Comparison of ENCODE assay signal across 9 cellular contexts in the genomic region with DNA sequence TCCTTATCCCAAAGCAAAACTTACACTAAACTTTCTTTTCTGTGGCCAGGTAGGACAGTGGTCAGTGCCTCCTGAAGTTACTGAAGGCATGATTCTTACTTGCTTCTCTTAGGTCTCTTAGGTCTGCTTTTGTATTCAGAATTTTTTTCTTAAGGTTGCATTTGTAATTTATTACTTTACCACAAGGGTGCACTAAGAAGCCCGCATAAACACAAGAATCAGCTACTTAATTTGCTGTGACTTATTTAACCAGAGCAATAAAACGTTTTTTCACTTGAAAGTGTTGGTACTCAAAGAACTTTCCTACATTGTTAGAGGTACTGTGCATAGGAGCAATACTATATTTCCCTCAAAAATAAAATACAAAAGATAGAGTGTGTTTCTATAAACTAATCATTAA.
DNase-seq lines count a peak whose midpoint lies in the region; ATAC-seq and TF ChIP-seq lines count a peak whose summit lies in the region.
"Had no signal": no experiment of that assay in that cellular context is flagged by ENCODE, and none has a peak within 500 bp of the region (broad histone marks: within the 10 kb centered on the region; RNA-seq: fewer than 3 reads in every experiment).

No MANE protein-coding gene starts in this region.

- no peak for TF ChIP-seq POLR2A in thyroid gland (IDR thresholded peaks at IDR 0.05)

- peaks cover 3% of the 10 kb centered on the region for H3K27me3 Mint-ChIP-seq in brain
- H3K27me3 Mint-ChIP-seq in nephron progenitor cell (ENCODE audit: low read depth, poor library complexity) = no peaks in the 10 kb centered on the region
- H3K27me3 Mint-ChIP-seq in effector memory CD8-positive, alpha-beta T cell = no peaks in the 10 kb centered on the region
- H3K27me3 Mint-ChIP-seq: stimulated activated naive B cell treated with anti-CD40 and anti-IgM and Interleukin-4, amounts not matched to agents 10 μg/mL and 1 μg/mL and 100 μg/mL, for 72 hours had no signal

- peaks cover 3 to 14% (median 10%) of the 10 kb centered on the region in 5 experiments for H3K9me3 Mint-ChIP-seq in brain
- H3K9me3 Mint-ChIP-seq in nephron progenitor cell = peaks cover 3% of the 10 kb centered on the region
- no peaks in the 10 kb centered on the region for H3K9me3 Mint-ChIP-seq in effector memory CD8-positive, alpha-beta T cell

- no peak overlapping the region for H3K4me3 ChIP-seq in thyroid gland (replicated peaks in 1 of 3)

- H3K4me1 Mint-ChIP-seq in brain (peaks cover 5% of the 10 kb centered on the region), nephron progenitor cell (peaks cover 5% of the 10 kb centered on the region)
- no peaks in the 10 kb centered on the region for H3K4me1 Mint-ChIP-seq in effector memory CD8-positive, alpha-beta T cell (ENCODE audit: low read depth in 2 of 2)
- H3K4me1 Mint-ChIP-seq: stimulated activated naive B cell treated with anti-CD40 and anti-IgM and Interleukin-4, amounts not matched to agents 10 μg/mL and 1 μg/mL and 100 μg/mL, for 72 hours had no signal

- no peak overlapping the region for H3K27ac ChIP-seq in thyroid gland

- intact Hi-C loops in thyroid gland (cut with DNase I) = no loop called here

- H3K4me3 Mint-ChIP-seq in brain (peak overlapping the region in 1 of 5 experiments; percentile 5), nephron progenitor cell (no peak overlapping the region)
- H3K4me3 Mint-ChIP-seq in effector memory CD8-positive, alpha-beta T cell = no peak overlapping the region
- H3K4me3 Mint-ChIP-seq: stimulated activated naive B cell treated with anti-CD40 and anti-IgM and Interleukin-4, amounts not matched to agents 10 μg/mL and 1 μg/mL and 100 μg/mL, for 72 hours had no signal

- H3K27me3 ChIP-seq in thyroid gland = no peaks in the 10 kb centered on the region

- no peaks in the 10 kb centered on the region for H3K36me3 Mint-ChIP-seq in brain
- H3K36me3 Mint-ChIP-seq in nephron progenitor cell (ENCODE audit: low read depth) = no peaks in the 10 kb centered on the region
- no peaks in the 10 kb centered on the region for H3K36me3 Mint-ChIP-seq in effector memory CD8-positive, alpha-beta T cell (ENCODE audit: insufficient read depth)
- H3K36me3 Mint-ChIP-seq: stimulated activated naive B cell treated with anti-CD40 and anti-IgM and Interleukin-4, amounts not matched to agents 10 μg/mL and 1 μg/mL and 100 μg/mL, for 72 hours had no signal

- no peaks in the 10 kb centered on the region for H3K4me1 ChIP-seq in thyroid gland

- TF ChIP-seq CTCF in brain (conservative IDR thresholded peaks at IDR 0.05) = peak; percentile 72
- TF ChIP-seq CTCF in nephron progenitor cell (IDR thresholded peaks at IDR 0.05) = peak; percentile 39
- peak in 3 of 6 experiments; percentile 28 to 41 (median 39) for TF ChIP-seq CTCF in thyroid gland (IDR thresholded peaks at IDR 0.05)

- no peaks in the 10 kb centered on the region for H3K9me3 ChIP-seq in thyroid gland

- 7 to 8% methylated on average over 2 of the region's 2 CpGs for WGBS in thyroid gland, 2 donors

- no peak for ATAC-seq in effector memory CD8-positive, alpha-beta T cell (replicated peaks)
- ATAC-seq in GM21825 (IDR thresholded peaks at IDR 0.05; ENCODE audit: unreplicated experiment) = no peak

- DNase-seq in EH (ENCODE audit: low read depth) (peak; percentile 60), Kasumi-1 (lab: John Stamatoyannopoulos, UW) (peak; percentile 23 to 78), nephron progenitor cell (no peak), thyroid gland (no peak)
- no peak for DNase-seq in effector memory CD8-positive, alpha-beta T cell
- no peak for DNase-seq in activated CD8-positive, alpha-beta memory T cell treated with anti-CD3 and anti-CD28 coated beads, Interleukin-2, amount 50 U/mL, for 4 hours
- DNase-seq: stimulated activated naive B cell treated with anti-CD40 and anti-IgM and Interleukin-4, amounts not matched to agents 10 μg/mL and 1 μg/mL and 100 μg/mL, for 72 hours had no signal

- no peaks in the 10 kb centered on the region for H3K36me3 ChIP-seq in thyroid gland

- H3K27ac Mint-ChIP-seq in brain (peak overlapping the region in 1 of 5 experiments; percentile 2), nephron progenitor cell (no peak overlapping the region)
- no peak overlapping the region for H3K27ac Mint-ChIP-seq in effector memory CD8-positive, alpha-beta T cell
- H3K27ac Mint-ChIP-seq: stimulated activated naive B cell treated with anti-CD40 and anti-IgM and Interleukin-4, amounts not matched to agents 10 μg/mL and 1 μg/mL and 100 μg/mL, for 72 hours had no signal

Comparison
In these comparisons a context has a peak if more than half of its experiments do, and no peak if none do; other contexts are left out.
1. DNase-seq: peak in EH (single experiment) and Kasumi-1 (2 of 2); none in nephron progenitor cell (single experiment), thyroid gland (0 of 2), effector memory CD8-positive, alpha-beta T cell (0 of 3) and activated CD8-positive, alpha-beta memory T cell treated with anti-CD3 and anti-CD28 coated beads, Interleukin-2, amount 50 U/mL, for 4 hours (single experiment).